20 cellular contexts compared by ENCODE assay signal in the genomic region with DNA sequence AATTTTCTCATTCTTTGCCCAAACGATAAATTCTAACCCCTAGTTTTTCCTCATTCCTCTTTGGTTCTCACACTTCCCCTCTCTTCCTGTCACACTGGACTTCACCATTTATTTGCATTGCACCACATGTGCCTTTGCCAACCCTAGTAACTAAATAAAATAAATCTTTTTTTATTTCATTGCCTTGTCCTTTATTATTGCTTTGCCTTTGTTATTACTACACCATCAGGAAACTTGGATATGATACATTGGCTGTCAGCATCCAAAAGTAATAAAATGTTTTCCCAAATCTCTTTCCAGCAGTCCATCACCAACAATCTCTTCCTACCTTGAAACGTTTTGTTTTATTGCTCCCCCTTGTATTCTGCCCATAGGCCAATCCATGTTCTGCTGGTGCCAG.
"Had no signal": no experiment of that assay in that cellular context is flagged by ENCODE, and none has a peak within 500 bp of the region (broad histone marks: within the 10 kb centered on the region; RNA-seq: fewer than 3 reads in every experiment).

No MANE protein-coding gene starts in this region.

- H3K4me2 ChIP-seq: neural progenitor cell had no signal

- H2AFZ ChIP-seq: neural progenitor cell had no signal

- H3K9ac ChIP-seq: neural progenitor cell had no signal

- H3K27ac Mint-ChIP-seq: activated CD8-positive, alpha-beta T cell treated with anti-CD3 and anti-CD28 coated beads, Interleukin-2, amount 10 ng/mL, durations not matched to agents 7 days and 5 days; dendritic cell treated with granulocyte-macrophage colony-stimulating factor and Interleukin-4, amounts not matched to agents 40 ng/mL and 50 ng/mL, for 4 days; neural progenitor cell; T-helper 17 cell had no signal

- H3K4me1 ChIP-seq: neural progenitor cell, right lobe of liver had no signal

- H3K27ac ChIP-seq: neural progenitor cell, right lobe of liver, skin epidermis, tibial nerve, vagina had no signal

- H3K4me3 ChIP-seq: neural progenitor cell, right lobe of liver, skin epidermis, tibial nerve, vagina had no signal

- H3K36me3 ChIP-seq: neural progenitor cell, right lobe of liver, tibial nerve, vagina had no signal

- H3K9me3 ChIP-seq: right lobe of liver, tibial nerve, vagina had no signal

- H3K4me3 Mint-ChIP-seq: activated CD8-positive, alpha-beta T cell treated with anti-CD3 and anti-CD28 coated beads, Interleukin-2, amount 10 ng/mL, durations not matched to agents 7 days and 5 days; activated naive CD4-positive, alpha-beta T cell treated with anti-CD3 and anti-CD28 coated beads, Interleukin-2, amount 10 ng/mL, durations not matched to agents 7 days and 5 days; brain; dendritic cell treated with granulocyte-macrophage colony-stimulating factor and Interleukin-4, amounts not matched to agents 40 ng/mL and 50 ng/mL, for 4 days; neural progenitor cell; T-helper 17 cell had no signal

- H3K27me3 ChIP-seq: neural progenitor cell, right lobe of liver, tibial nerve, vagina had no signal

- DNase-seq: activated CD4-positive, alpha-beta T cell treated with anti-CD3 and anti-CD28 coated beads, Interleukin-2, amount 50 U/mL, for 1 hour; activated CD8-positive, alpha-beta T cell treated with anti-CD3 and anti-CD28 coated beads, Interleukin-2, amount 10 ng/mL, durations not matched to agents 7 days and 5 days; activated naive CD4-positive, alpha-beta T cell treated with anti-CD3 and anti-CD28 coated beads, Interleukin-2, amount 10 ng/mL, durations not matched to agents 7 days and 5 days; activated T-cell treated with anti-CD3 and anti-CD28 coated beads, Interleukin-2, amount 50 U/mL, for 1 hour; aorta; effector CD8-positive, alpha-beta T cell; foreskin fibroblast; left ventricle myocardium superior; mammary epithelial cell; posterior cingulate gyrus; right lobe of liver; stimulated activated CD4-positive, alpha-beta T cell treated with anti-CD3 and anti-CD28 coated beads, Interleukin-1b, Interleukin-23, amount 100 ng/mL, for 48 hours; stimulated activated naive CD8-positive, alpha-beta T cell treated with anti-CD3 and anti-CD28 coated beads, Interleukin-15, amount 100 ng/mL, for 72 hours; T-helper 17 cell had no signal

- H3K27me3 Mint-ChIP-seq: activated naive CD4-positive, alpha-beta T cell treated with anti-CD3 and anti-CD28 coated beads, Interleukin-2, amount 10 ng/mL, durations not matched to agents 7 days and 5 days; stimulated activated naive CD8-positive, alpha-beta T cell treated with anti-CD3 and anti-CD28 coated beads, Interleukin-15, amount 100 ng/mL, for 72 hours; T-helper 17 cell had no signal

- H3K9me3 Mint-ChIP-seq: dendritic cell treated with granulocyte-macrophage colony-stimulating factor and Interleukin-4, amounts not matched to agents 40 ng/mL and 50 ng/mL, for 4 days; neural progenitor cell had no signal

- H3K36me3 Mint-ChIP-seq: brain, neural progenitor cell had no signal

- ATAC-seq: activated CD8-positive, alpha-beta T cell treated with anti-CD3 and anti-CD28 coated beads, Interleukin-2, amount 10 ng/mL, durations not matched to agents 7 days and 5 days; left ventricle myocardium superior; right lobe of liver; stimulated activated naive CD8-positive, alpha-beta T cell treated with anti-CD3 and anti-CD28 coated beads, Interleukin-15, amount 100 ng/mL, for 72 hours; T-helper 17 cell had no signal
